ENCODE assay signal across 9 cellular contexts in genomic region chr3:151265866-151266265, GRCh38. TPM values are rescaled to one million over a fixed set of nuclear protein-coding genes. Genes with fewer than 3 reads are reported as not detected.
DNase-seq lines count a peak whose midpoint lies in the region; ATAC-seq and TF ChIP-seq lines count a peak whose summit lies in the region.
"Had no signal": no experiment of that assay in that cellular context is flagged by ENCODE, and none has a peak within 500 bp of the region (broad histone marks: within the 10 kb centered on the region; RNA-seq: fewer than 3 reads in every experiment).

No MANE protein-coding gene starts in this region.

- H3K36me3 Mint-ChIP-seq in natural killer cell treated with Interleukin-12 subunit alpha and Interleukin-12 subunit beta and Interleukin-15 and Interleukin-18, amount 100 ng/mL, for 72 hours, result no peaks in the 10 kb centered on the region

- H3K36me3 ChIP-seq in esophagus (ENCODE audit: control insufficient read depth in 2 of 2, insufficient read depth in 2 of 2, low read length in 1 of 2), result no peaks in the 10 kb centered on the region

- H3K27ac ChIP-seq in esophagus (ENCODE audit: low read depth in 2 of 2, low read length in 1 of 2), result peak overlapping the region; percentile 31 to 58

- CTCF ChIA-PET in HEK293T (lab: Yijun Ruan, JAX), result no interaction called here

- no peaks in the 10 kb centered on the region for H3K27me3 ChIP-seq in esophagus (ENCODE audit: control insufficient read depth in 1 of 2, insufficient read depth in 2 of 2, low read length in 2 of 2)

- H3K4me3 ChIP-seq in esophagus (ENCODE audit: low read depth in 1 of 2, low read length in 2 of 2), result no peak overlapping the region

- DNase-seq in GDM1 (lab: John Stamatoyannopoulos, UW) (peak; percentile 13), HEK293T (ENCODE audit: extremely low spot score) (no peak), SW480 (ENCODE audit: low spot score) (no peak), COLO668 (lab: John Stamatoyannopoulos, UW; ENCODE audit: unreplicated experiment) (no peak)
- no peak for DNase-seq in natural killer cell treated with Interleukin-12 subunit alpha and Interleukin-12 subunit beta and Interleukin-15 and Interleukin-18, amount 100 ng/mL, for 72 hours (ENCODE audit: low spot score)

- 72 to 73% methylated on average over 5 of the region's 5 CpGs for WGBS in esophagus, 2 donors

- H3K4me3 Mint-ChIP-seq in natural killer cell treated with Interleukin-12 subunit alpha and Interleukin-12 subunit beta and Interleukin-15 and Interleukin-18, amount 100 ng/mL, for 72 hours, result no peak overlapping the region

- peaks cover 20 to 47% of the 10 kb centered on the region in 2 donors for H3K4me1 Mint-ChIP-seq in natural killer cell treated with Interleukin-12 subunit alpha and Interleukin-12 subunit beta and Interleukin-15 and Interleukin-18, amount 100 ng/mL, for 72 hours (ENCODE audit: low read depth in 2 of 2)

- H3K9me3 Mint-ChIP-seq in natural killer cell treated with Interleukin-12 subunit alpha and Interleukin-12 subunit beta and Interleukin-15 and Interleukin-18, amount 100 ng/mL, for 72 hours, result no peaks in the 10 kb centered on the region

- H3K27me3 Mint-ChIP-seq in natural killer cell treated with Interleukin-12 subunit alpha and Interleukin-12 subunit beta and Interleukin-15 and Interleukin-18, amount 100 ng/mL, for 72 hours, result no peaks in the 10 kb centered on the region

- ATAC-seq in GM21390 (IDR thresholded peaks at IDR 0.05; ENCODE audit: unreplicated experiment) (peak; percentile 97), HG03521 (IDR thresholded peaks at IDR 0.05; ENCODE audit: unreplicated experiment) (peak; percentile 96)
- ATAC-seq in natural killer cell treated with Interleukin-12 subunit alpha and Interleukin-12 subunit beta and Interleukin-15 and Interleukin-18, amount 100 ng/mL, for 72 hours, result no peak

- no peaks in the 10 kb centered on the region for H3K9me3 ChIP-seq in esophagus (ENCODE audit: control insufficient read depth in 2 of 2, insufficient read depth in 1 of 2, low read depth in 1 of 2, low read length in 1 of 2)

- POLR2A ChIA-PET in HEK293T (lab: Yijun Ruan, JAX), result no interaction called here

- no peaks in the 10 kb centered on the region for H3K4me1 ChIP-seq in esophagus (ENCODE audit: control insufficient read depth in 2 of 2, insufficient read depth in 2 of 2, low read length in 1 of 2)

- no peak overlapping the region for H3K27ac Mint-ChIP-seq in natural killer cell treated with Interleukin-12 subunit alpha and Interleukin-12 subunit beta and Interleukin-15 and Interleukin-18, amount 100 ng/mL, for 72 hours

TF ChIP-seq in HEK293T, 16 proteins besides CTCF, POLR2A, EP300 and RAD21:
- TF ChIP-seq SP1 (IDR thresholded peaks at IDR 0.05), result no peak
- no peak for TF ChIP-seq PKNOX1 (IDR thresholded peaks at IDR 0.05)
- no peak for TF ChIP-seq FOXM1 (IDR thresholded peaks at IDR 0.05; ENCODE audit: borderline replicate concordance)
- TF ChIP-seq ELF4 (IDR thresholded peaks at IDR 0.05), result no peak
- TF ChIP-seq SUZ12 (IDR thresholded peaks at IDR 0.05), result no peak
- no peak for TF ChIP-seq CTBP1 (IDR thresholded peaks at IDR 0.05; ENCODE audit: borderline replicate concordance)
- TF ChIP-seq FOXA1 (IDR thresholded peaks at IDR 0.05), result no peak
- TF ChIP-seq ARNT (IDR thresholded peaks at IDR 0.05), result no peak
- TF ChIP-seq L3MBTL2 (conservative IDR thresholded peaks at IDR 0.05), result no peak
- no peak for TF ChIP-seq FOXK2 (IDR thresholded peaks at IDR 0.05)
- TF ChIP-seq BHLHE40 (IDR thresholded peaks at IDR 0.05; ENCODE audit: borderline replicate concordance), result no peak
- no peak for TF ChIP-seq ZNF384 (IDR thresholded peaks at IDR 0.05)
- no peak for TF ChIP-seq TARDBP (IDR thresholded peaks at IDR 0.05)
- TF ChIP-seq HDGF (IDR thresholded peaks at IDR 0.05; ENCODE audit: borderline replicate concordance), result no peak
- no peak for TF ChIP-seq NFRKB (IDR thresholded peaks at IDR 0.05)
TF ChIP-seq in HEK293T: peak in this region for 0.

RNA-seq across cellular contexts. Expression of gene P2RY14, which starts 12.5 kb away (rescaled TPM):
- polyA plus RNA-seq in esophagus, result 1 to 10 TPM; 2.1 to 9.2 TPM
- 1 to 10 TPM; 2.0 to 2.1 TPM for total RNA-seq in natural killer cell treated with Interleukin-12 subunit alpha and Interleukin-12 subunit beta and Interleukin-15 and Interleukin-18, amount 100 ng/mL, for 72 hours
- total RNA-seq: kidney epithelial cell had no signal

RNA-seq across cellular contexts. Expression of gene GPR87, which starts 50.8 kb away (rescaled TPM):
- polyA plus RNA-seq in esophagus, result 10 to 100 TPM; 50.2 to 75.3 TPM
- total RNA-seq in natural killer cell treated with Interleukin-12 subunit alpha and Interleukin-12 subunit beta and Interleukin-15 and Interleukin-18, amount 100 ng/mL, for 72 hours, result not detected

Comparison
In these comparisons a context has a peak if more than half of its experiments do, and no peak if none do; other contexts are left out.
1. ATAC-seq: peak in GM21390 (single experiment) and HG03521 (single experiment); none in natural killer cell treated with Interleukin-12 subunit alpha and Interleukin-12 subunit beta and Interleukin-15 and Interleukin-18, amount 100 ng/mL, for 72 hours (0 of 2).